ENCODE assay signal across 21 cellular contexts in genomic region chr7:44757311-44757710, GRCh38. TPM values are rescaled to one million over a fixed set of nuclear protein-coding genes. Genes with fewer than 3 reads are reported as not detected.
DNase-seq lines count a peak whose midpoint lies in the region; ATAC-seq and TF ChIP-seq lines count a peak whose summit lies in the region.
"Had no signal": no experiment of that assay in that cellular context is flagged by ENCODE, and none has a peak within 500 bp of the region (broad histone marks: within the 10 kb centered on the region; RNA-seq: fewer than 3 reads in every experiment).

No MANE protein-coding gene starts in this region.

- H2BK120ac ChIP-seq in IMR-90 (ENCODE audit: low read depth, low read length), result no peak overlapping the region

- no peak overlapping the region for H4K91ac ChIP-seq in IMR-90 (ENCODE audit: insufficient read depth, low read depth, low read length)

- H3K27ac Mint-ChIP-seq in progenitor cell of endocrine pancreas, result no peak overlapping the region
- H3K27ac Mint-ChIP-seq: activated B cell treated with CpG ODN at 0.5 μM for 24 hours; activated CD4-positive, alpha-beta memory T cell treated with anti-CD3 and anti-CD28 coated beads, Interleukin-2, amount 10 ng/mL, durations not matched to agents 7 days and 5 days; activated naive CD8-positive, alpha-beta T cell; nephron progenitor cell had no signal

- CTCF ChIA-PET in IMR-90 (lab: Yijun Ruan, JAX), result no interaction called here

- dilution Hi-C loops in IMR-90 (cut with HindIII; ENCODE audit: low sequenced_read_pairs, unreplicated experiment), result no loop called here

- WGBS in IMR-90 (ENCODE audit: extremely low coverage in 2 of 2, insufficient read length in 1 of 2), 2 experiments, result 20% methylated on average over 2 of the region's 10 CpGs; no CpG with 5 or more reads in 1 of the 2 experiments

- H2BK20ac ChIP-seq in IMR-90 (ENCODE audit: low read depth, low read length), result no peak overlapping the region

- H3K79me1 ChIP-seq in IMR-90 (ENCODE audit: low read depth in 1 of 2, low read length in 2 of 2), result peaks cover 22 to 61% of the 10 kb centered on the region in 2 experiments

- H3K27ac ChIP-seq in IMR-90 (ENCODE audit: insufficient read depth, low read length), result no peak overlapping the region
- H3K27ac ChIP-seq: GM23248, SJCRH30, upper lobe of right lung had no signal

- H3K56ac ChIP-seq in IMR-90 (ENCODE audit: extremely low read depth, insufficient read depth, low read length), result no peak overlapping the region

- peaks cover 21% of the 10 kb centered on the region for H4K20me1 ChIP-seq in IMR-90 (ENCODE audit: insufficient read depth, low read length)

- no peak for TF ChIP-seq POLR2A in IMR-90 (IDR thresholded peaks at IDR 0.05; ENCODE audit: low read depth, low read length)

- TF ChIP-seq CTCF in IMR-90 (conservative IDR thresholded peaks at IDR 0.05; ENCODE audit: low read depth, low read length), result no peak
- TF ChIP-seq CTCF in progenitor cell of endocrine pancreas (IDR thresholded peaks at IDR 0.05; ENCODE audit: unreplicated experiment), result no peak

- peak overlapping the region; percentile 33 for H2AFZ ChIP-seq in IMR-90 (replicated peaks; ENCODE audit: low read length, poor library complexity)
- H2AFZ ChIP-seq: GM23248 had no signal

- H4K8ac ChIP-seq in IMR-90 (ENCODE audit: low read depth in 2 of 2, low read length in 2 of 2), result no peak overlapping the region

- no peak for ATAC-seq in IMR-90 (ENCODE audit: low read depth)
- no peak for ATAC-seq in HG03139 (IDR thresholded peaks at IDR 0.05; ENCODE audit: unreplicated experiment)
- ATAC-seq in HG03039 (IDR thresholded peaks at IDR 0.05; ENCODE audit: unreplicated experiment), result no peak
- ATAC-seq: upper lobe of right lung had no signal

- peaks cover 7% of the 10 kb centered on the region for H3K9me1 ChIP-seq in IMR-90 (ENCODE audit: insufficient read depth, low read length)

- H3K23ac ChIP-seq in IMR-90 (ENCODE audit: low read depth, low read length), result no peak overlapping the region

- no peak overlapping the region for H3K9ac ChIP-seq in IMR-90 (ENCODE audit: low read depth, low read length)
- H3K9ac ChIP-seq: GM23248 had no signal

- H2BK5ac ChIP-seq in IMR-90 (ENCODE audit: low read depth, low read length, poor library complexity, severe bottlenecking), result no peak overlapping the region

- H3K4me3 Mint-ChIP-seq in progenitor cell of endocrine pancreas (ENCODE audit: low read depth), result no peak overlapping the region
- H3K4me3 Mint-ChIP-seq: activated B cell treated with CpG ODN at 0.5 μM for 24 hours; activated CD4-positive, alpha-beta memory T cell treated with anti-CD3 and anti-CD28 coated beads, Interleukin-2, amount 10 ng/mL, durations not matched to agents 7 days and 5 days; activated naive CD8-positive, alpha-beta T cell; nephron progenitor cell had no signal

- H3K27me3 Mint-ChIP-seq in progenitor cell of endocrine pancreas, result no peaks in the 10 kb centered on the region
- H3K27me3 Mint-ChIP-seq: activated B cell treated with CpG ODN at 0.5 μM for 24 hours; activated CD4-positive, alpha-beta memory T cell treated with anti-CD3 and anti-CD28 coated beads, Interleukin-2, amount 10 ng/mL, durations not matched to agents 7 days and 5 days; activated naive CD8-positive, alpha-beta T cell had no signal

- H3K9me3 ChIP-seq in IMR-90 (ENCODE audit: control insufficient read depth, insufficient read depth, low read length), result no peaks in the 10 kb centered on the region
- H3K9me3 ChIP-seq: SJCRH30, upper lobe of right lung had no signal

- intact Hi-C loops in IMR-90 (cut with micrococcal nuclease), result no loop called here

- no peak overlapping the region for H3K14ac ChIP-seq in IMR-90 (replicated peaks; ENCODE audit: low read depth, low read length)

- H3K4me3 ChIP-seq in IMR-90 (ENCODE audit: insufficient read depth, low read depth, low read length), result no peak overlapping the region
- H3K4me3 ChIP-seq: GM23248, SJCRH30, upper lobe of right lung had no signal

- peaks cover 10% of the 10 kb centered on the region for H3K36me3 Mint-ChIP-seq in progenitor cell of endocrine pancreas (ENCODE audit: insufficient read depth)

- peaks cover 2% of the 10 kb centered on the region for H3K4me1 Mint-ChIP-seq in progenitor cell of endocrine pancreas (ENCODE audit: low read depth)

- no peak overlapping the region for H2AK9ac ChIP-seq in IMR-90 (replicated peaks; ENCODE audit: low read depth, low read length, poor library complexity)

- H2BK15ac ChIP-seq in IMR-90 (ENCODE audit: low read depth, low read length), result no peak overlapping the region

- peaks cover 48% of the 10 kb centered on the region for H3K36me3 ChIP-seq in IMR-90 (ENCODE audit: control insufficient read depth, insufficient read depth, low read length)

- H3K18ac ChIP-seq in IMR-90 (ENCODE audit: low read depth, low read length), result no peak overlapping the region

- no peak for TF ChIP-seq RAD21 in IMR-90 (IDR thresholded peaks at IDR 0.05; ENCODE audit: low read length)

- H3K4ac ChIP-seq in IMR-90 (ENCODE audit: low read depth, low read length), result no peak overlapping the region

- H3K4me1 ChIP-seq in IMR-90 (ENCODE audit: control insufficient read depth, insufficient read depth, low read length), result peaks cover 9% of the 10 kb centered on the region; the same call in 1 of the 2 replicates

- H3K4me2 ChIP-seq in IMR-90 (ENCODE audit: low read depth, low read length), result no peak overlapping the region

- no TSS peak for BruUV-seq in IMR-90 (replicated peaks; lab: Mats Ljungman, UMichigan)

- no peaks in the 10 kb centered on the region for H3K27me3 ChIP-seq in IMR-90 (ENCODE audit: control insufficient read depth, insufficient read depth, low read length)
- H3K27me3 ChIP-seq: SJCRH30, upper lobe of right lung had no signal

- POLR2A ChIA-PET in IMR-90 (lab: Charles Lee; ENCODE audit: unreplicated experiment), result no interaction called here

- H4K5ac ChIP-seq in IMR-90 (ENCODE audit: low read depth, low read length), result no peak overlapping the region

- no peaks in the 10 kb centered on the region for H3K9me3 Mint-ChIP-seq in progenitor cell of endocrine pancreas (ENCODE audit: low read depth)
- H3K9me3 Mint-ChIP-seq: activated B cell treated with CpG ODN at 0.5 μM for 24 hours; activated CD4-positive, alpha-beta memory T cell treated with anti-CD3 and anti-CD28 coated beads, Interleukin-2, amount 10 ng/mL, durations not matched to agents 7 days and 5 days; nephron progenitor cell had no signal

- in situ Hi-C loops in IMR-90 (cut with MboI; ENCODE audit: low sequenced_read_pairs), result no loop called here

- DNase-seq in AG08396 (ENCODE audit: low spot score), result peak; percentile 9
- no peak for DNase-seq in IMR-90
- DNase-seq in globus pallidus (ENCODE audit: low spot score), result peak; percentile 59
- DNase-seq in pons (ENCODE audit: low spot score), result peak; percentile 37
- DNase-seq in progenitor cell of endocrine pancreas (ENCODE audit: low spot score, unreplicated experiment), result no peak
- no peak for DNase-seq in NCI-H2081 treated with DMSO at 0.1 percent for 48 hours (lab: John Stamatoyannopoulos, UW)
- DNase-seq: activated B cell treated with CpG ODN at 0.5 μM for 24 hours; activated CD4-positive, alpha-beta memory T cell treated with anti-CD3 and anti-CD28 coated beads, Interleukin-2, amount 10 ng/mL, durations not matched to agents 7 days and 5 days; activated T-cell treated with anti-CD3 and anti-CD28 coated beads, Interleukin-2, amount 50 U/mL, for 48 hours; effector memory CD4-positive, alpha-beta T cell; GM23248; mesendoderm; NCI-H187; NCI-H524; nephron progenitor cell; stimulated activated naive CD4-positive, alpha-beta T cell; upper lobe of right lung had no signal

- no peak overlapping the region for H2AK5ac ChIP-seq in IMR-90 (ENCODE audit: low read depth, low read length)

TF ChIP-seq in IMR-90, 13 proteins besides CTCF, POLR2A, EP300 and RAD21 (continues in another document):
- TF ChIP-seq RCOR1 (IDR thresholded peaks at IDR 0.05; ENCODE audit: insufficient replicate concordance, low read length) (no peak), SMC3 (IDR thresholded peaks at IDR 0.05; ENCODE audit: low read depth, low read length) (no peak), MAZ (IDR thresholded peaks at IDR 0.05; ENCODE audit: borderline replicate concordance, low read depth, low read length) (no peak), MAFK (IDR thresholded peaks at IDR 0.05; ENCODE audit: low read depth, low read length) (no peak), FOS (IDR thresholded peaks at IDR 0.05; ENCODE audit: low read depth, low read length) (no peak), CHD1 (IDR thresholded peaks at IDR 0.05; ENCODE audit: low read depth, low read length) (no peak), MXI1 (IDR thresholded peaks at IDR 0.05; ENCODE audit: borderline replicate concordance, low read depth, low read length) (no peak), USF2 (IDR thresholded peaks at IDR 0.05; ENCODE audit: low read depth, low read length) (no peak), BHLHE40 (IDR thresholded peaks at IDR 0.05; ENCODE audit: low read depth, low read length) (no peak)
- TF ChIP-seq, protein P1, sequence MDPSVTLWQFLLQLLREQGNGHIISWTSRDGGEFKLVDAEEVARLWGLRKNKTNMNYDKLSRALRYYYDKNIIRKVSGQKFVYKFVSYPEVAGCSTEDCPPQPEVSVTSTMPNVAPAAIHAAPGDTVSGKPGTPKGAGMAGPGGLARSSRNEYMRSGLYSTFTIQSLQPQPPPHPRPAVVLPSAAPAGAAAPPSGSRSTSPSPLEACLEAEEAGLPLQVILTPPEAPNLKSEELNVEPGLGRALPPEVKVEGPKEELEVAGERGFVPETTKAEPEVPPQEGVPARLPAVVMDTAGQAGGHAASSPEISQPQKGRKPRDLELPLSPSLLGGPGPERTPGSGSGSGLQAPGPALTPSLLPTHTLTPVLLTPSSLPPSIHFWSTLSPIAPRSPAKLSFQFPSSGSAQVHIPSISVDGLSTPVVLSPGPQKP (IDR thresholded peaks at IDR 0.05; ENCODE audit: borderline replicate concordance, low read depth, low read length), result no peak

RNA-seq across cellular contexts. Expression of gene ZMIZ2, which starts 8.7 kb away (rescaled TPM):
- 2.8 and 3.0 TPM in 2 replicates for total RNA-seq in IMR-90 (2012; rRNA removed)
- 22.9 and 24.0 TPM in 2 replicates for polyA plus RNA-seq in IMR-90 (2012; rRNA removed)
- polyA plus RNA-seq in IMR-90 (2012; cell fraction: cytosol; rRNA removed), result 6.2 and 11.7 TPM in 2 replicates
- polyA plus RNA-seq in IMR-90 (2012; cell fraction: nucleus; rRNA removed; ENCODE audit: low replicate concordance), result 98.7 and 169 TPM in 2 replicates
- total RNA-seq in progenitor cell of endocrine pancreas, result 217 and 222 TPM in 2 replicates

RNA-seq across cellular contexts. Expression of gene PPIA, which starts 39.2 kb away (rescaled TPM):
- 3,396 and 3,430 TPM in 2 replicates for total RNA-seq in IMR-90 (2012; rRNA removed)
- 4,788 and 4,883 TPM in 2 replicates for polyA plus RNA-seq in IMR-90 (2012; rRNA removed)
- polyA plus RNA-seq in IMR-90 (2012; cell fraction: cytosol; rRNA removed), result 3,102 and 3,821 TPM in 2 replicates
- polyA plus RNA-seq in IMR-90 (2012; cell fraction: nucleus; rRNA removed; ENCODE audit: low replicate concordance), result 630 and 1,845 TPM in 2 replicates
- 1,323 and 1,353 TPM in 2 replicates for total RNA-seq in progenitor cell of endocrine pancreas

Comparison
In these comparisons a context has a peak if more than half of its experiments do, and no peak if none do; other contexts are left out.
1. DNase-seq: peak in AG08396 (single experiment), globus pallidus (single experiment) and pons (single experiment); none in IMR-90 (single experiment), progenitor cell of endocrine pancreas (single experiment) and NCI-H2081 treated with DMSO at 0.1 percent for 48 hours (single experiment).
2. RNA of gene ZMIZ2, which starts 8.7 kb away (total RNA-seq): 217 to 222 TPM in progenitor cell of endocrine pancreas; 2.8 to 3.0 TPM in IMR-90; every median in the first group is over 10 times any median in the second.